In the genomic region with DNA sequence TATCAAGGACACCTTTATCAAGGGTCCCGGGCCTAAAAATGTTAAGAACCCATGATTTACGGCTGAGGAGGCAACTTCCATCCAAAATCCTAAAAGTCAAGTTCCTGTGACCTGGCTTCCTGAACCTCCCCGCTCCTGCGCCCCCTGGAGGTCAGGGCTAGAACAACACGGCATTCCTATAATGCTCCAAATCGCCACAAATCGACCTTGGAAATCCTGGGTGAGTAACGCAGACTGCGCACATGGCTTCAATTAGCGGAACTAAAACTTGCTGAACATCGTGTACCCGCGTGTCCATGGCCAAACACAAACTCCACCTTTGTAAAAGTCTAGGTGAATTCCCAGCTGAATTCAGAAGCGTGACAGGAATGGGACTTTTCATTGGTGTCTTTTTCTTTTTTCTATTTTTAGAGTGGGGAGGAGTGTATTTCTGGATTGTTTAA, we compare ENCODE assay signal across 9 cellular contexts. TPM values are rescaled to one million over a fixed set of nuclear protein-coding genes. Genes with fewer than 3 reads are reported as not detected.
DNase-seq lines count a peak whose midpoint lies in the region; ATAC-seq lines count a peak whose summit lies in the region.
"Had no signal": no experiment of that assay in that cellular context is flagged by ENCODE, and none has a peak within 500 bp of the region (broad histone marks: within the 10 kb centered on the region; RNA-seq: fewer than 3 reads in every experiment).

No MANE protein-coding gene starts in this region.

- peaks cover 9% of the 10 kb centered on the region for H3K27me3 Mint-ChIP-seq in activated CD4-positive, alpha-beta T cell treated with anti-CD3 and anti-CD28 coated beads, Interleukin-2, amount 10 ng/mL, durations not matched to agents 24 days and 14 days

- no peak overlapping the region for H3K27ac Mint-ChIP-seq in activated CD4-positive, alpha-beta T cell treated with anti-CD3 and anti-CD28 coated beads, Interleukin-2, amount 10 ng/mL, durations not matched to agents 24 days and 14 days

- intact Hi-C loops in Right ventricle myocardium inferior (cut with DNase I), result no loop called here
- intact Hi-C loops in cardiac septum (cut with DNase I), result loop anchor here (10.0 kb wide), 1 partner anchor 379 kb away; no protein-coding TSS in a partner anchor
- intact Hi-C loops in activated CD4-positive, alpha-beta T cell treated with anti-CD3 and anti-CD28 coated beads, Interleukin-2, amount 10 ng/mL, durations not matched to agents 24 days and 14 days (cut with micrococcal nuclease), result no loop called here

- peaks cover 1% of the 10 kb centered on the region for H3K4me1 Mint-ChIP-seq in activated CD4-positive, alpha-beta T cell treated with anti-CD3 and anti-CD28 coated beads, Interleukin-2, amount 10 ng/mL, durations not matched to agents 24 days and 14 days

- ATAC-seq in Right ventricle myocardium inferior (peak; percentile 60), HG02870 (IDR thresholded peaks at IDR 0.05; ENCODE audit: unreplicated experiment) (no peak)

- H3K9me3 Mint-ChIP-seq in activated CD4-positive, alpha-beta T cell treated with anti-CD3 and anti-CD28 coated beads, Interleukin-2, amount 10 ng/mL, durations not matched to agents 24 days and 14 days, result no peaks in the 10 kb centered on the region

- no peak overlapping the region for H3K4me3 Mint-ChIP-seq in activated CD4-positive, alpha-beta T cell treated with anti-CD3 and anti-CD28 coated beads, Interleukin-2, amount 10 ng/mL, durations not matched to agents 24 days and 14 days

- DNase-seq in Right ventricle myocardium inferior (ENCODE audit: missing footprints) (peak; percentile 89), cardiac septum (ENCODE audit: low spot score) (no peak), NCI-H2196 treated with DMSO at 0.1 percent for 48 hours (lab: John Stamatoyannopoulos, UW; ENCODE audit: unreplicated experiment) (peak; percentile 27), ecto neural progenitor cell (ENCODE audit: low spot score) (peak; percentile 78), midbrain (lab: John Stamatoyannopoulos, UW) (peak; percentile 28)
- peak; percentile 85 for DNase-seq in activated CD4-positive, alpha-beta T cell treated with anti-CD3 and anti-CD28 coated beads, Interleukin-2, amount 10 ng/mL, durations not matched to agents 24 days and 14 days
- peak; percentile 80 for DNase-seq in stimulated activated CD8-positive, alpha-beta memory T cell treated with anti-CD3 and anti-CD28 coated beads, Interleukin-4, amount 100 ng/mL, for 48 hours

- no peaks in the 10 kb centered on the region for H3K36me3 Mint-ChIP-seq in activated CD4-positive, alpha-beta T cell treated with anti-CD3 and anti-CD28 coated beads, Interleukin-2, amount 10 ng/mL, durations not matched to agents 24 days and 14 days (ENCODE audit: low read depth)

RNA-seq across cellular contexts. Expression of a gene that starts 4.3 kb away (rescaled TPM):
- total RNA-seq in Right ventricle myocardium inferior, result 5.0 TPM
- 12.9 TPM for total RNA-seq in cardiac septum
- 0.16 and 0.88 TPM in 2 replicates for total RNA-seq in activated CD4-positive, alpha-beta T cell treated with anti-CD3 and anti-CD28 coated beads, Interleukin-2, amount 10 ng/mL, durations not matched to agents 24 days and 14 days
- total RNA-seq: pulmonary artery endothelial cell had no signal

RNA-seq across cellular contexts. Expression of a gene that starts 26.6 kb away (rescaled TPM):
- total RNA-seq in Right ventricle myocardium inferior (0.95 TPM), cardiac septum (0.81 TPM)
- not detected in 2 replicates for total RNA-seq in activated CD4-positive, alpha-beta T cell treated with anti-CD3 and anti-CD28 coated beads, Interleukin-2, amount 10 ng/mL, durations not matched to agents 24 days and 14 days

RNA-seq across cellular contexts. Expression of a gene that starts 30.6 kb away (rescaled TPM):
- total RNA-seq in Right ventricle myocardium inferior, result 11.2 TPM
- 18.0 TPM for total RNA-seq in cardiac septum
- 10.6 and 11.0 TPM in 2 replicates for total RNA-seq in activated CD4-positive, alpha-beta T cell treated with anti-CD3 and anti-CD28 coated beads, Interleukin-2, amount 10 ng/mL, durations not matched to agents 24 days and 14 days

RNA-seq across cellular contexts. Expression of a gene that starts 43.8 kb away (rescaled TPM):
- total RNA-seq in Right ventricle myocardium inferior (8.0 TPM), cardiac septum (8.5 TPM)
- total RNA-seq in activated CD4-positive, alpha-beta T cell treated with anti-CD3 and anti-CD28 coated beads, Interleukin-2, amount 10 ng/mL, durations not matched to agents 24 days and 14 days, result 31.3 and 32.4 TPM in 2 replicates

RNA-seq across cellular contexts. Expression of a gene that starts 49.0 kb away (rescaled TPM):
- 21.2 TPM for total RNA-seq in Right ventricle myocardium inferior
- 23.1 TPM for total RNA-seq in cardiac septum
- 40.6 and 44.6 TPM in 2 replicates for total RNA-seq in activated CD4-positive, alpha-beta T cell treated with anti-CD3 and anti-CD28 coated beads, Interleukin-2, amount 10 ng/mL, durations not matched to agents 24 days and 14 days
